ENCODE assay signal across 19 cellular contexts in the genomic region with DNA sequence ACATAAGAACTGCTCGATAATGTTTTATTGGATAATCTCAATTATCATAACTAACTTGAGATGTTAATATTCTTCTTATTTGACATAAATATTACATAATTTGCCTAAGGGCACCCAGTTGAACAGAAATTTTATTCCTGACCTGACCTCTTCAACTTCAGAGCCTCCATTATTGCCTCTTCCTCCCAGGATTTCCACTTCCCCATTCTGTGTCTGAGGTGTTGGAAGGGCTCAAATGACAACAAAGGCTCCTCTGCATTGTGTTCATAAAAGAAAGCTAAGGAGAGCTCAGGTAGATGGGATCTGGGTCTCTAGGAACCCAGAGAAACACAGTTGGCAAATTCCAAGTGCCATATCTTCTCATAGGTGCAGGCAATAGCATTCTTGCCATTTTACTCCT.
DNase-seq lines count a peak whose midpoint lies in the region; ATAC-seq, FAIRE-seq and TF ChIP-seq lines count a peak whose summit lies in the region.
"Had no signal": no experiment of that assay in that cellular context is flagged by ENCODE, and none has a peak within 500 bp of the region (broad histone marks: within the 10 kb centered on the region; RNA-seq: fewer than 3 reads in every experiment).

No MANE protein-coding gene starts in this region.

- FAIRE-seq in GM12891 (lab: Jason Lieb, UNC) (no peak), K562 (lab: Jason Lieb, UNC) (no peak)
- FAIRE-seq: A549, GM12892, GM18507, HTR-8/SVneo had no signal

- H3K9me1 ChIP-seq in K562 (ENCODE audit: control insufficient read depth, insufficient read depth, low read length) = no peaks in the 10 kb centered on the region

- no peak for TF ChIP-seq EP300 in K562 (IDR thresholded peaks at IDR 0.05; ENCODE audit: low read length)

- H3K27me3 ChIP-seq in K562 (ENCODE audit: control insufficient read depth in 2 of 2, insufficient read depth in 2 of 2, low read length in 2 of 2) = no peaks in the 10 kb centered on the region
- no peaks in the 10 kb centered on the region for H3K27me3 ChIP-seq in gastrocnemius medialis
- H3K27me3 ChIP-seq: BLaER1 had no signal

- TF ChIP-seq POLR2A in GM12891 (IDR thresholded peaks at IDR 0.05; ENCODE audit: low read depth, low read length) (no peak), K562 (conservative IDR thresholded peaks at IDR 0.05) (no peak), gastrocnemius medialis (IDR thresholded peaks at IDR 0.05) (no peak)

- no peak overlapping the region for H3K4me2 ChIP-seq in K562 (ENCODE audit: insufficient read depth, low read length)
- H3K4me2 ChIP-seq: A549, BLaER1 had no signal

- no peak overlapping the region for H3K9ac ChIP-seq in K562 (ENCODE audit: insufficient read depth in 1 of 2, low read depth in 2 of 2, low read length in 2 of 2)
- H3K9ac ChIP-seq: BLaER1 had no signal

- intact Hi-C loops in K562 (cut with micrococcal nuclease) = no loop called here
- intact Hi-C loops in gastrocnemius medialis (cut with DNase I; ENCODE audit: low total_unique reads) = no loop called here

- in situ Hi-C loops in K562 (cut with MboI) = no loop called here
- in situ Hi-C loops in gastrocnemius medialis (cut with MboI; ENCODE audit: low sequenced_read_pairs in 4 of 4) = no loop called here

- CTCF ChIA-PET in K562 (lab: Yijun Ruan, JAX; ENCODE audit: low intra/inter-chr PET ratio) = no interaction called here

- BruUV-seq in K562 (replicated peaks; lab: Mats Ljungman, UMichigan) = no TSS peak

- WGBS in K562 (ENCODE audit: insufficient coverage, low coverage, missing lambda C conversion rate) = 0% methylated on average over 1 of the region's 1 CpG

- H3K4me1 ChIP-seq in K562 (replicated peaks in 1 of 2; ENCODE audit: control insufficient read depth in 2 of 2, insufficient read depth in 2 of 2, low read length in 2 of 2) (no peaks in the 10 kb centered on the region), gastrocnemius medialis (no peaks in the 10 kb centered on the region)
- H3K4me1 ChIP-seq: A549 had no signal

- H3K27ac ChIP-seq in 22Rv1 (peak overlapping the region; percentile 50), K562 (ENCODE audit: extremely low read depth, low read depth, low read length) (no peak overlapping the region), gastrocnemius medialis (no peak overlapping the region)
- H3K27ac ChIP-seq: A549, BLaER1 had no signal

- DNase-seq in GM12891 (ENCODE audit: insufficient read length, low spot score) = no peak
- DNase-seq in MV-4-11 (lab: John Stamatoyannopoulos, UW) = peak; percentile 36
- DNase-seq in K562 (ENCODE audit: extremely low read depth in 1 of 4, low spot score in 3 of 4) = no peak
- DNase-seq in stimulated activated naive CD4-positive, alpha-beta T cell treated with Interleukin-2 at 50 U/mL for 16 hours (lab: John Stamatoyannopoulos, UW) = no peak
- DNase-seq in gastrocnemius medialis = no peak
- DNase-seq: Calu3; CD8-positive, alpha-beta T cell; DND-41; EL; GOT3; H7; KG1 had no signal

- no peaks in the 10 kb centered on the region for H3K79me2 ChIP-seq in K562 (ENCODE audit: control insufficient read depth, insufficient read depth, low read length)

- H3K4me3 ChIP-seq in K562 (no peak overlapping the region), gastrocnemius medialis (no peak overlapping the region)
- H3K4me3 ChIP-seq: A549, BLaER1 had no signal

- no peak for ATAC-seq in K562
- no peak for ATAC-seq in GM21723 (IDR thresholded peaks at IDR 0.05; ENCODE audit: unreplicated experiment)
- ATAC-seq in gastrocnemius medialis = no peak
- ATAC-seq: A549; CD8-positive, alpha-beta T cell had no signal

- no peak for TF ChIP-seq CTCF in 22Rv1 (IDR thresholded peaks at IDR 0.05)
- no peak for TF ChIP-seq CTCF in K562 (IDR thresholded peaks at IDR 0.05 in 2 of 3, conservative IDR thresholded peaks at IDR 0.05 in 1 of 3; ENCODE audit: insufficient read depth in 2 of 3, low read depth in 1 of 3, low read length in 3 of 3)
- no peak for TF ChIP-seq CTCF in gastrocnemius medialis (IDR thresholded peaks at IDR 0.05 in 4 of 5, conservative IDR thresholded peaks at IDR 0.05 in 1 of 5)

- no peak overlapping the region for H2AFZ ChIP-seq in K562 (ENCODE audit: low read depth, low read length)

- H3K9me3 ChIP-seq in K562 (replicated peaks; ENCODE audit: control insufficient read depth, insufficient read depth, low read depth, low read length) (no peaks in the 10 kb centered on the region), gastrocnemius medialis (no peaks in the 10 kb centered on the region)
- H3K9me3 ChIP-seq: A549, BLaER1 had no signal

- H4K20me1 ChIP-seq in K562 (replicated peaks; ENCODE audit: control insufficient read depth, insufficient read depth, low read length) = no peaks in the 10 kb centered on the region
- H4K20me1 ChIP-seq: BLaER1 had no signal

- POLR2A ChIA-PET in K562 (lab: Yijun Ruan, JAX) = no interaction called here

- no peaks in the 10 kb centered on the region for H3K36me3 ChIP-seq in K562 (ENCODE audit: control insufficient read depth, insufficient read depth, low read length)
- H3K36me3 ChIP-seq in gastrocnemius medialis = no peaks in the 10 kb centered on the region
- H3K36me3 ChIP-seq: BLaER1 had no signal

- TF ChIP-seq RAD21 in K562 (CRISPR knock-in tag; conservative IDR thresholded peaks at IDR 0.05 in 1 of 2, IDR thresholded peaks at IDR 0.05 in 1 of 2) = no peak

TF ChIP-seq in GM12891, 5 proteins besides CTCF, POLR2A, EP300 and RAD21:
- TF ChIP-seq SPI1 (IDR thresholded peaks at IDR 0.05; ENCODE audit: low read depth, low read length) = peak; percentile 58
- TF ChIP-seq PAX5 (IDR thresholded peaks at IDR 0.05; ENCODE audit: insufficient read depth, low read length, severe bottlenecking) = no peak
TF ChIP-seq in GM12891: peak in this region for 1.

TF ChIP-seq in K562, 482 proteins besides CTCF, POLR2A, EP300 and RAD21:
- TF ChIP-seq EP400 (IDR thresholded peaks at IDR 0.05) = no peak
- peak; percentile 15; the same call in 1 of the 2 replicates for TF ChIP-seq SPI1 (IDR thresholded peaks at IDR 0.05; ENCODE audit: borderline replicate concordance, low read depth, low read length)
- TF ChIP-seq BCL6 (CRISPR knock-in tag; IDR thresholded peaks at IDR 0.05) = no peak
- no peak for TF ChIP-seq MAX (CRISPR knock-in tag; IDR thresholded peaks at IDR 0.05)
